8 cellular contexts compared by ENCODE assay signal in genomic region chr7:39414669-39415035, GRCh38.
DNase-seq lines count a peak whose midpoint lies in the region; ATAC-seq lines count a peak whose summit lies in the region.

No MANE protein-coding gene starts in this region.

- no peaks in the 10 kb centered on the region for H3K36me3 Mint-ChIP-seq in activated T-helper 1 cell treated with anti-CD3 and anti-CD28 coated beads, Interleukin-12 subunit alpha, Interleukin-12 subunit beta, Interleukin-2, Interleukin-4 antibody, amounts not matched to agents 30 ng/mL and 10 ng/mL and 1 ng/mL, durations not matched to agents 14 hours and 24 hours and 36 hours (ENCODE audit: low read depth)

- H3K4me3 ChIP-seq in iPS-18c (ENCODE audit: insufficient read depth, low read depth, low read length), result peak overlapping the region; percentile 65; the same call in 1 of the 2 replicates

- no peak overlapping the region for H3K27ac Mint-ChIP-seq in activated T-helper 1 cell treated with anti-CD3 and anti-CD28 coated beads, Interleukin-12 subunit alpha, Interleukin-12 subunit beta, Interleukin-2, Interleukin-4 antibody, amounts not matched to agents 30 ng/mL and 10 ng/mL and 1 ng/mL, durations not matched to agents 14 hours and 24 hours and 36 hours
- H3K27ac Mint-ChIP-seq in stimulated activated naive CD8-positive, alpha-beta T cell treated with anti-CD3 and anti-CD28 coated beads, Interleukin-15, amount 100 ng/mL, for 72 hours, result no peak overlapping the region

- intact Hi-C loops in activated T-helper 1 cell treated with anti-CD3 and anti-CD28 coated beads, Interleukin-12 subunit alpha, Interleukin-12 subunit beta, Interleukin-2, Interleukin-4 antibody, amounts not matched to agents 30 ng/mL and 10 ng/mL and 1 ng/mL, durations not matched to agents 14 hours and 24 hours and 36 hours (cut with micrococcal nuclease), result no loop called here

- peaks cover 37% of the 10 kb centered on the region for H3K27me3 Mint-ChIP-seq in activated T-helper 1 cell treated with anti-CD3 and anti-CD28 coated beads, Interleukin-12 subunit alpha, Interleukin-12 subunit beta, Interleukin-2, Interleukin-4 antibody, amounts not matched to agents 30 ng/mL and 10 ng/mL and 1 ng/mL, durations not matched to agents 14 hours and 24 hours and 36 hours (ENCODE audit: insufficient read depth)
- peaks cover 36% of the 10 kb centered on the region for H3K27me3 Mint-ChIP-seq in stimulated activated naive CD8-positive, alpha-beta T cell treated with anti-CD3 and anti-CD28 coated beads, Interleukin-15, amount 100 ng/mL, for 72 hours

- DNase-seq in activated T-helper 1 cell treated with anti-CD3 and anti-CD28 coated beads, Interleukin-12 subunit alpha, Interleukin-12 subunit beta, Interleukin-2, Interleukin-4 antibody, amounts not matched to agents 30 ng/mL and 10 ng/mL and 1 ng/mL, durations not matched to agents 14 hours and 24 hours and 36 hours (ENCODE audit: low spot score), result no peak
- no peak for DNase-seq in stimulated activated naive CD8-positive, alpha-beta T cell treated with anti-CD3 and anti-CD28 coated beads, Interleukin-15, amount 100 ng/mL, for 72 hours
- no peak for DNase-seq in RPMI8226
- no peak for DNase-seq in nucleus accumbens (lab: John Stamatoyannopoulos, UW)
- no peak for DNase-seq in effector CD4-positive, alpha-beta T cell
- DNase-seq in stimulated activated CD4-positive, alpha-beta T cell treated with anti-CD3 and anti-CD28 coated beads, Interleukin-15, amount 100 ng/mL, for 24 hours, result no peak

- peak overlapping the region; percentile 33 for H3K4me3 Mint-ChIP-seq in activated T-helper 1 cell treated with anti-CD3 and anti-CD28 coated beads, Interleukin-12 subunit alpha, Interleukin-12 subunit beta, Interleukin-2, Interleukin-4 antibody, amounts not matched to agents 30 ng/mL and 10 ng/mL and 1 ng/mL, durations not matched to agents 14 hours and 24 hours and 36 hours
- peak overlapping the region; percentile 85 to 93 for H3K4me3 Mint-ChIP-seq in stimulated activated naive CD8-positive, alpha-beta T cell treated with anti-CD3 and anti-CD28 coated beads, Interleukin-15, amount 100 ng/mL, for 72 hours

- peaks cover 10% of the 10 kb centered on the region for H3K4me1 Mint-ChIP-seq in activated T-helper 1 cell treated with anti-CD3 and anti-CD28 coated beads, Interleukin-12 subunit alpha, Interleukin-12 subunit beta, Interleukin-2, Interleukin-4 antibody, amounts not matched to agents 30 ng/mL and 10 ng/mL and 1 ng/mL, durations not matched to agents 14 hours and 24 hours and 36 hours (ENCODE audit: low read depth)
- H3K4me1 Mint-ChIP-seq in stimulated activated naive CD8-positive, alpha-beta T cell treated with anti-CD3 and anti-CD28 coated beads, Interleukin-15, amount 100 ng/mL, for 72 hours, result peaks cover 8% of the 10 kb centered on the region

- peak; percentile 11 for ATAC-seq in HG02943 (IDR thresholded peaks at IDR 0.05; ENCODE audit: low read depth, unreplicated experiment)
- no peak for ATAC-seq in stimulated activated naive CD8-positive, alpha-beta T cell treated with anti-CD3 and anti-CD28 coated beads, Interleukin-15, amount 100 ng/mL, for 72 hours

- no peaks in the 10 kb centered on the region for H3K9me3 ChIP-seq in iPS-18c (ENCODE audit: control insufficient read depth, insufficient read depth, low read length)

- H3K9me3 Mint-ChIP-seq in activated T-helper 1 cell treated with anti-CD3 and anti-CD28 coated beads, Interleukin-12 subunit alpha, Interleukin-12 subunit beta, Interleukin-2, Interleukin-4 antibody, amounts not matched to agents 30 ng/mL and 10 ng/mL and 1 ng/mL, durations not matched to agents 14 hours and 24 hours and 36 hours, result no peaks in the 10 kb centered on the region
- no peaks in the 10 kb centered on the region for H3K9me3 Mint-ChIP-seq in stimulated activated naive CD8-positive, alpha-beta T cell treated with anti-CD3 and anti-CD28 coated beads, Interleukin-15, amount 100 ng/mL, for 72 hours
